ENCODE assay signal across 9 cellular contexts in the genomic region with DNA sequence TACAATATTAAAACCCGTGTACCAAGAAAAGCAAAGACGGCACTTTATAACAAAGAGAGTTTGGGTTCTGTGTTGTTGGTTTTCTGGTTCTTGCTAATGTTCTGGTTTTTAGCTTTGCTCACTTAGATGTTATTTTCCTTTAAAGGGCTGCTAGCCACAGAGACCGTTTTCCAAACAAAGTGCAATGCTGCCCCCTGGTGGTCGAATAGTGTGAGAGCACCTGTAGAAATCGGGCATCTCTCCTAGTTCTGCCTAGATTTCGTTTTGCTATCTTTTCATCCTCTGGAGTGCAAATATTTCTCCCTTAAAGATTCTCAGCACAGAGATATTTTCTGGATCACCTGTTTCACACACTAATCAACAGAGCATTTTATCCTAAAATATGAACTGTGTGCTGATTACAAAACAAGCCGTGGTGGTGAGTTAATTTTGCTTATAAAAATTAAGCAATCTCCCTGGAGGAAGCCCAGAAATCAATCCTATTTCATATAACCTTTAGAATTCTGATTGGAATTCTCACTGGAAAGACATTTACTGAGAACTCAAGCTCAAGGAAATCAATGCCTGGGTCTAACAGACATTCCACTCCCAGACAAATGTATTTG.
DNase-seq lines count a peak whose midpoint lies in the region; ATAC-seq and TF ChIP-seq lines count a peak whose summit lies in the region.
"Had no signal": no experiment of that assay in that cellular context is flagged by ENCODE, and none has a peak within 500 bp of the region (broad histone marks: within the 10 kb centered on the region; RNA-seq: fewer than 3 reads in every experiment).

No MANE protein-coding gene starts in this region.

- H3K9ac ChIP-seq in mesenchymal stem cell (ENCODE audit: low read length), result peak overlapping the region; percentile 70

- no peaks in the 10 kb centered on the region for H3K9me3 ChIP-seq in effector memory CD4-positive, alpha-beta T cell (ENCODE audit: control insufficient read depth, low read length)
- H3K9me3 ChIP-seq in mesenchymal stem cell (ENCODE audit: control insufficient read depth, low read length), result peaks cover 3% of the 10 kb centered on the region

- H3K4me1 Mint-ChIP-seq in activated CD8-positive, alpha-beta T cell treated with anti-CD3 and anti-CD28 coated beads for 36 hours (ENCODE audit: low read depth), result no peaks in the 10 kb centered on the region

- no peak overlapping the region for H3K4me3 ChIP-seq in effector memory CD4-positive, alpha-beta T cell (ENCODE audit: insufficient read depth, low read depth, low read length, poor library complexity, severe bottlenecking)
- no peak overlapping the region for H3K4me3 ChIP-seq in mesenchymal stem cell (ENCODE audit: insufficient read depth in 1 of 2, low read depth in 1 of 2, low read length in 2 of 2)

- H3K36me3 ChIP-seq in effector memory CD4-positive, alpha-beta T cell (ENCODE audit: control insufficient read depth, insufficient read depth, low read length), result no peaks in the 10 kb centered on the region
- no peaks in the 10 kb centered on the region for H3K36me3 ChIP-seq in mesenchymal stem cell (ENCODE audit: control insufficient read depth in 1 of 2, insufficient read depth in 2 of 2, low read depth in 1 of 2, low read length in 2 of 2)

- no peak overlapping the region for H3K18ac ChIP-seq in mesenchymal stem cell (ENCODE audit: low read depth in 1 of 2, low read length in 2 of 2)

- H3K4ac ChIP-seq in mesenchymal stem cell (ENCODE audit: low read depth in 1 of 2, low read length in 2 of 2), result no peak overlapping the region

- H4K91ac ChIP-seq in mesenchymal stem cell (ENCODE audit: low read length), result no peak overlapping the region

- no peak overlapping the region for H2AK5ac ChIP-seq in mesenchymal stem cell (ENCODE audit: low read length, severe bottlenecking)

- peaks cover 3% of the 10 kb centered on the region for H3K27me3 ChIP-seq in effector memory CD4-positive, alpha-beta T cell (replicated peaks; ENCODE audit: control insufficient read depth, insufficient read depth, low read length, poor library complexity, severe bottlenecking)
- peaks cover 0 to 4% of the 10 kb centered on the region in 2 experiments for H3K27me3 ChIP-seq in mesenchymal stem cell (ENCODE audit: control insufficient read depth in 1 of 2, insufficient read depth in 1 of 2, low read length in 2 of 2)

- H3K4me1 ChIP-seq in effector memory CD4-positive, alpha-beta T cell (ENCODE audit: control insufficient read depth, insufficient read depth, low read length, poor library complexity, severe bottlenecking), result no peaks in the 10 kb centered on the region
- H3K4me1 ChIP-seq in mesenchymal stem cell (ENCODE audit: control insufficient read depth, insufficient read depth, low read depth, low read length), result peaks cover 8% of the 10 kb centered on the region

- CTCF ChIA-PET in activated CD8-positive, alpha-beta T cell treated with anti-CD3 and anti-CD28 coated beads for 36 hours (lab: Charles Lee), result interaction anchor here (0.6 to 2.4 kb wide), 31 partner anchors 9 to 861 kb away, joined by 3 to 17 read pairs (median 4); no protein-coding TSS in a partner anchor

- 2% methylated on average over 4 of the region's 7 CpGs for WGBS in mesenchymal stem cell

- intact Hi-C loops in activated CD8-positive, alpha-beta T cell treated with anti-CD3 and anti-CD28 coated beads for 36 hours (cut with micrococcal nuclease), result no loop called here

- no peak overlapping the region for H2BK15ac ChIP-seq in mesenchymal stem cell (ENCODE audit: low read depth, poor library complexity, severe bottlenecking)

- no peak overlapping the region for H4K8ac ChIP-seq in mesenchymal stem cell (ENCODE audit: low read length)

- peaks cover 8% of the 10 kb centered on the region for H3K27me3 Mint-ChIP-seq in activated CD8-positive, alpha-beta T cell treated with anti-CD3 and anti-CD28 coated beads for 36 hours

- no peak overlapping the region for H3K23ac ChIP-seq in mesenchymal stem cell (ENCODE audit: low read length in 2 of 2)

- H2BK5ac ChIP-seq in mesenchymal stem cell (ENCODE audit: low read depth, low read length, poor library complexity, severe bottlenecking), result no peak overlapping the region

- H3K9me3 Mint-ChIP-seq in activated CD8-positive, alpha-beta T cell treated with anti-CD3 and anti-CD28 coated beads for 36 hours, result no peaks in the 10 kb centered on the region
- H3K9me3 Mint-ChIP-seq: T-helper 1 cell treated with Interleukin-12 subunit alpha and Interleukin-12 subunit beta and Interleukin-4 antibody, amounts not matched to agents 30 μg/mL and 1 μg/mL, for 36 hours had no signal

- peak; percentile 91 for ATAC-seq in GM19395 (IDR thresholded peaks at IDR 0.05; ENCODE audit: unreplicated experiment)
- peak; percentile 65 for ATAC-seq in HG03558 (IDR thresholded peaks at IDR 0.05; ENCODE audit: extremely low read depth, unreplicated experiment)
- ATAC-seq in activated CD8-positive, alpha-beta T cell treated with anti-CD3 and anti-CD28 coated beads for 36 hours, result peak; percentile 47

- H3K27ac Mint-ChIP-seq in activated CD8-positive, alpha-beta T cell treated with anti-CD3 and anti-CD28 coated beads for 36 hours, result no peak overlapping the region
- H3K27ac Mint-ChIP-seq: T-helper 1 cell treated with Interleukin-12 subunit alpha and Interleukin-12 subunit beta and Interleukin-4 antibody, amounts not matched to agents 30 μg/mL and 1 μg/mL, for 36 hours had no signal

- H3K36me3 Mint-ChIP-seq in activated CD8-positive, alpha-beta T cell treated with anti-CD3 and anti-CD28 coated beads for 36 hours (ENCODE audit: low read depth), result no peaks in the 10 kb centered on the region

- H3K27ac ChIP-seq in effector memory CD4-positive, alpha-beta T cell (ENCODE audit: insufficient read depth, low read length, poor library complexity, severe bottlenecking), result no peak overlapping the region
- H3K27ac ChIP-seq in mesenchymal stem cell (ENCODE audit: low read length, poor library complexity, severe bottlenecking), result no peak overlapping the region

- no peaks in the 10 kb centered on the region for H3K79me1 ChIP-seq in mesenchymal stem cell (replicated peaks; ENCODE audit: low read length, poor library complexity, severe bottlenecking)

- no peak overlapping the region for H2BK120ac ChIP-seq in mesenchymal stem cell (ENCODE audit: low read depth, low read length)

- POLR2A ChIA-PET in activated CD8-positive, alpha-beta T cell treated with anti-CD3 and anti-CD28 coated beads for 36 hours (lab: Charles Lee), result no interaction called here

- H3K4me3 Mint-ChIP-seq in activated CD8-positive, alpha-beta T cell treated with anti-CD3 and anti-CD28 coated beads for 36 hours, result no peak overlapping the region
- H3K4me3 Mint-ChIP-seq: T-helper 1 cell treated with Interleukin-12 subunit alpha and Interleukin-12 subunit beta and Interleukin-4 antibody, amounts not matched to agents 30 μg/mL and 1 μg/mL, for 36 hours had no signal

- no peak overlapping the region for H3K14ac ChIP-seq in mesenchymal stem cell (ENCODE audit: low read length in 2 of 2)

- no peak overlapping the region for H2AFZ ChIP-seq in mesenchymal stem cell (ENCODE audit: low read depth, low read length)

- TF ChIP-seq CTCF in activated CD8-positive, alpha-beta T cell treated with anti-CD3 and anti-CD28 coated beads for 36 hours (IDR thresholded peaks at IDR 0.05), result peak; percentile 92

- DNase-seq in CD1c-positive myeloid dendritic cell (ENCODE audit: extremely low spot score) (peak; percentile 83), NCI-H82 (lab: John Stamatoyannopoulos, UW) (peak; percentile 85), mesenchymal stem cell (peak; percentile 75)
- DNase-seq in activated CD8-positive, alpha-beta T cell treated with anti-CD3 and anti-CD28 coated beads for 36 hours, result peak; percentile 81
- peak; percentile 8 to 58 (median 18) for DNase-seq in effector memory CD4-positive, alpha-beta T cell
- peak; percentile 1 to 28 for DNase-seq in stimulated activated CD8-positive, alpha-beta memory T cell treated with anti-CD3 and anti-CD28 coated beads, Interleukin-15, amount 100 ng/mL, for 48 hours (ENCODE audit: low read depth in 2 of 2)

- H3K4me2 ChIP-seq in mesenchymal stem cell (ENCODE audit: low read length, poor library complexity, severe bottlenecking), result no peak overlapping the region

- H2BK12ac ChIP-seq in mesenchymal stem cell (ENCODE audit: low read length in 2 of 2), result no peak overlapping the region

Comparison
In these comparisons a context has a peak if more than half of its experiments do, and no peak if none do; other contexts are left out.
1. DNase-seq: peak in every context shown above with its lines; median percentile 85 in NCI-H82; 83 in CD1c-positive myeloid dendritic cell; 81 in activated CD8-positive, alpha-beta T cell treated with anti-CD3 and anti-CD28 coated beads for 36 hours; 75 in mesenchymal stem cell; 18 in effector memory CD4-positive, alpha-beta T cell; 14 in stimulated activated CD8-positive, alpha-beta memory T cell treated with anti-CD3 and anti-CD28 coated beads, Interleukin-15, amount 100 ng/mL, for 48 hours.